In the genomic region with DNA sequence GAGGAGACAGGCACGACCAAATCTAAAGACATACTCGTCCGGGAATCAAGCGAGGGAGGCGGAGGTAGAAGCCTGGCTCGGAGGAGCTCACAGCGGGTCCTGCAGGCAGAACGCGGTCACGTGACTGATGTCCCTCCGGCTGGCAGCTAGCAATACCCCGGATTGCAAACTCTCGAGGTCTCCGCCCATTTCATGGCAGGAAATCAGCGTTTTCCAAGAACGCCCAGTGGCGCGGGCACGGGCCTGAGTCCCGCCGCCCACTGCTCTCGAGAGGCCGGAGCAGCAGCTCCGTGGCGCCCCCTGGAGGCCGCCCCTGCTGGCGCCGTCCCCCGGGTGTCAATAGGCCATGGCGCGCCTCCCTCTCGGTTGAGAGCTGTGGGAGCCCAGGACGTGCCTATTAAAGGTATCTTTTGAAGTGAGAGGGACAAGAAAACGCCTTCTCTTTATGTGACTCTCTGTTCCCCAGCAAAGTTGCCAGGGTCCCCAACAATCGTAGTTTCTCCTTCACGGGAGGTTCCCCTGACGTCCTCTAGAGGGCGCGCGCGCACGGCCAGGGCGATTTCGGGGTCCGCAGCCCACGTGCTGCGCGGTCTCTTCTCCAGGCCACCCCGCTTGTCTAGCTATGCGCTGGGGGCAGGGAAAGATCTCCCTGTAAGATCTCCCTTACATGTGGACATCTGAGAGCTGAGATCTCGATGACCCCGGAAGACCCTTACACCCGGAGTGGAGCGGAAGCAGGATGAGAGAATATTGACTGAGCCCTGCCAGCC, we compare ENCODE assay signal across 8 cellular contexts. TPM values are rescaled to one million over a fixed set of nuclear protein-coding genes. Genes with fewer than 3 reads are reported as not detected.
DNase-seq lines count a peak whose midpoint lies in the region; ATAC-seq and TF ChIP-seq lines count a peak whose summit lies in the region.

No MANE protein-coding gene starts in this region.

- ATAC-seq in GM18861 (IDR thresholded peaks at IDR 0.05; ENCODE audit: unreplicated experiment): no peak

- TF ChIP-seq CTCF in Peyer's patch (IDR thresholded peaks at IDR 0.05): peak; percentile 60 to 99 (median 98)
- peak; percentile 93 to 100 (median 99) for TF ChIP-seq CTCF in esophagus squamous epithelium (IDR thresholded peaks at IDR 0.05)

- intact Hi-C loops in esophagus squamous epithelium (cut with DNase I): loop anchor here (5.0 kb wide), 1 partner anchor 134 kb away; no protein-coding TSS in a partner anchor

- peak overlapping the region; percentile 49 to 79 (median 73) for H3K27ac ChIP-seq in Peyer's patch
- peak overlapping the region; percentile 77 to 90 (median 88) for H3K27ac ChIP-seq in esophagus squamous epithelium

- H3K27me3 ChIP-seq in Peyer's patch (no peaks in the 10 kb centered on the region), esophagus squamous epithelium (no peaks in the 10 kb centered on the region), mucosa of stomach (ENCODE audit: control insufficient read depth, insufficient read depth, low read length) (no peaks in the 10 kb centered on the region)

- H3K36me3 ChIP-seq in Peyer's patch: no peaks in the 10 kb centered on the region
- no peaks in the 10 kb centered on the region for H3K36me3 ChIP-seq in esophagus squamous epithelium
- H3K36me3 ChIP-seq in mucosa of stomach (ENCODE audit: control insufficient read depth, insufficient read depth, low read length): no peaks in the 10 kb centered on the region

- DNase-seq in DMS 273 (lab: John Stamatoyannopoulos, UW; ENCODE audit: unreplicated experiment) (peak; percentile 98), Kasumi-1 (lab: John Stamatoyannopoulos, UW) (peak; percentile 85), Peyer's patch (peak; percentile 58 to 86 (median 86)), activated T-helper 1 cell treated with Interleukin-2 at 50 U/mL for 16 hours (ENCODE audit: low read depth) (peak; percentile 34), esophagus squamous epithelium (lab: John Stamatoyannopoulos, UW) (no peak)
- DNase-seq in stimulated activated CD8-positive, alpha-beta memory T cell treated with anti-CD3 and anti-CD28 coated beads, Interleukin-4, amount 100 ng/mL, for 24 hours (ENCODE audit: low read depth): peak; percentile 42

- H3K9ac ChIP-seq in mucosa of stomach (ENCODE audit: low read length): peak overlapping the region; percentile 89

- peak overlapping the region; percentile 38 to 60 (median 50) for H3K4me3 ChIP-seq in Peyer's patch
- peak overlapping the region; percentile 37 to 68 (median 59) for H3K4me3 ChIP-seq in esophagus squamous epithelium
- H3K4me3 ChIP-seq in mucosa of stomach (ENCODE audit: low read length): peak overlapping the region; percentile 75

- H3K9me3 ChIP-seq in Peyer's patch (no peaks in the 10 kb centered on the region), esophagus squamous epithelium (no peaks in the 10 kb centered on the region), mucosa of stomach (ENCODE audit: control insufficient read depth, low read length) (no peaks in the 10 kb centered on the region)

- H3K4me1 ChIP-seq in Peyer's patch (peaks cover 0 to 10% (median 3%) of the 10 kb centered on the region in 4 donors), esophagus squamous epithelium (peaks cover 2 to 16% (median 13%) of the 10 kb centered on the region in 3 donors), mucosa of stomach (ENCODE audit: control insufficient read depth, insufficient read depth, low read length) (peaks cover 8% of the 10 kb centered on the region)

- no peak for TF ChIP-seq POLR2A in Peyer's patch (IDR thresholded peaks at IDR 0.05)
- peak in 1 of 4 donors; percentile 24 for TF ChIP-seq POLR2A in esophagus squamous epithelium (IDR thresholded peaks at IDR 0.05)

- 2 to 6% methylated on average over 18 to 30 of the region's 54 CpGs for WGBS in esophagus squamous epithelium, 2 donors

RNA-seq across cellular contexts. Expression of gene RBFOX2, which starts 37.3 kb away (rescaled TPM):
- 10 to 100 TPM; 39.4 to 80.0 (median 52.9) TPM for total RNA-seq in Peyer's patch
- total RNA-seq in esophagus squamous epithelium: 10 to 100 TPM; 33.3 to 69.6 (median 46.3) TPM
